ENCODE assay signal across 9 cellular contexts in genomic region chr1:228379165-228379460, GRCh38. TPM values are rescaled to one million over a fixed set of nuclear protein-coding genes. Genes with fewer than 3 reads are reported as not detected.
DNase-seq lines count a peak whose midpoint lies in the region; ATAC-seq and FAIRE-seq lines count a peak whose summit lies in the region.
"Had no signal": no experiment of that assay in that cellular context is flagged by ENCODE, and none has a peak within 500 bp of the region (broad histone marks: within the 10 kb centered on the region; RNA-seq: fewer than 3 reads in every experiment).

No MANE protein-coding gene starts in this region.

- DNase-seq in CD4-positive, alpha-beta memory T cell: peak in 1 of 5 donors; percentile 16
- DNase-seq in NCI-H146 treated with DMSO at 0.1 percent for 48 hours (lab: John Stamatoyannopoulos, UW; ENCODE audit: unreplicated experiment) (peak; percentile 15), ecto neural progenitor cell (ENCODE audit: low spot score) (peak; percentile 63), head of caudate nucleus (no peak), GM19239 (ENCODE audit: insufficient read length, low spot score) (no peak), LoVo (ENCODE audit: low spot score) (no peak)

- POLR2A ChIA-PET in CD4-positive, alpha-beta memory T cell (lab: Charles Lee; ENCODE audit: partially characterized antibody): no interaction called here

- H3K27me3 Mint-ChIP-seq in CD4-positive, alpha-beta memory T cell: peaks cover 2 to 7% of the 10 kb centered on the region in 2 donors

- no peak for ATAC-seq in GM21515 (IDR thresholded peaks at IDR 0.05; ENCODE audit: unreplicated experiment)

- H3K36me3 ChIP-seq in CD4-positive, alpha-beta memory T cell (ENCODE audit: insufficient read depth, low read length): no peaks in the 10 kb centered on the region
- H3K36me3 ChIP-seq in muscle layer of colon (ENCODE audit: insufficient read depth, low read length): no peaks in the 10 kb centered on the region

- no peak overlapping the region for H3K9ac ChIP-seq in muscle layer of colon (ENCODE audit: low read length)

- peak overlapping the region in 1 of 2 donors; percentile 52 for H3K4me3 ChIP-seq in CD4-positive, alpha-beta memory T cell (ENCODE audit: low read length in 2 of 2)
- H3K4me3 ChIP-seq in muscle layer of colon (ENCODE audit: low read depth in 1 of 2, low read length in 2 of 2): peak overlapping the region; percentile 71 to 82

- H3K4me1 Mint-ChIP-seq in CD4-positive, alpha-beta memory T cell: peaks cover 2 to 11% (median 5%) of the 10 kb centered on the region in 4 donors

- CTCF ChIA-PET in CD4-positive, alpha-beta memory T cell (lab: Charles Lee; ENCODE audit: partially characterized antibody): no interaction called here

- peak overlapping the region; percentile 78 to 87 (median 84) for H3K4me3 Mint-ChIP-seq in CD4-positive, alpha-beta memory T cell

- FAIRE-seq in GM19239 (lab: Jason Lieb, UNC): no peak

- H3K27me3 ChIP-seq in CD4-positive, alpha-beta memory T cell (ENCODE audit: insufficient read depth, low read length): no peaks in the 10 kb centered on the region
- no peaks in the 10 kb centered on the region for H3K27me3 ChIP-seq in muscle layer of colon (ENCODE audit: control insufficient read depth in 1 of 2, insufficient read depth in 2 of 2, low read length in 2 of 2)

- H3K9me3 Mint-ChIP-seq in CD4-positive, alpha-beta memory T cell: peaks cover 0 to 2% (median 0%) of the 10 kb centered on the region in 8 donors

- H3K36me3 Mint-ChIP-seq in CD4-positive, alpha-beta memory T cell: no peaks in the 10 kb centered on the region

- no peak overlapping the region for H3K27ac ChIP-seq in CD4-positive, alpha-beta memory T cell (ENCODE audit: low read depth, low read length)
- H3K27ac ChIP-seq in muscle layer of colon (ENCODE audit: low read depth, low read length): peak overlapping the region; percentile 66

- intact Hi-C loops in CD4-positive, alpha-beta memory T cell (cut with micrococcal nuclease): loop anchor here (2.0 kb wide), 1 partner anchor 136 kb away; no protein-coding TSS in a partner anchor
- intact Hi-C loops in head of caudate nucleus (cut with DNase I): no loop called here

- no peaks in the 10 kb centered on the region for H3K9me3 ChIP-seq in CD4-positive, alpha-beta memory T cell (ENCODE audit: control insufficient read depth in 1 of 2, low read length in 2 of 2)
- no peaks in the 10 kb centered on the region for H3K9me3 ChIP-seq in muscle layer of colon (ENCODE audit: low read length)

- H3K27ac Mint-ChIP-seq in CD4-positive, alpha-beta memory T cell: peak overlapping the region in 1 of 7 donors; percentile 57

- peaks cover 10% of the 10 kb centered on the region for H3K4me1 ChIP-seq in CD4-positive, alpha-beta memory T cell (ENCODE audit: insufficient read depth, low read length)
- H3K4me1 ChIP-seq in muscle layer of colon (ENCODE audit: insufficient read depth, low read length): peaks cover 17% of the 10 kb centered on the region

RNA-seq across cellular contexts. Expression of gene TRIM11, which starts 27.5 kb away (rescaled TPM):
- total RNA-seq in CD4-positive, alpha-beta memory T cell: 10 to 100 TPM; 56.6 to 61.7 TPM
- 10 to 100 TPM; 11.0 to 26.2 TPM for polyA plus RNA-seq in CD4-positive, alpha-beta memory T cell

RNA-seq across cellular contexts. Expression of gene TRIM17, which starts 37.5 kb away (rescaled TPM):
- total RNA-seq in CD4-positive, alpha-beta memory T cell: under 1 TPM; 0.69 to 0.76 TPM
- under 1 TPM in 1 of 2 donors, not detected in 1; 0.25 TPM for polyA plus RNA-seq in CD4-positive, alpha-beta memory T cell
- total RNA-seq: HT1080 had no signal

Comparison
In these comparisons a context has a peak if more than half of its experiments do, and no peak if none do; other contexts are left out.
1. DNase-seq: peak in NCI-H146 treated with DMSO at 0.1 percent for 48 hours (single experiment) and ecto neural progenitor cell (single experiment); none in head of caudate nucleus (0 of 42), GM19239 (single experiment) and LoVo (single experiment).